Comparison of ENCODE assay signal across 9 cellular contexts in genomic region chr20:40797425-40797824, GRCh38.
DNase-seq lines count a peak whose midpoint lies in the region; ATAC-seq and TF ChIP-seq lines count a peak whose summit lies in the region.
"Had no signal": no experiment of that assay in that cellular context is flagged by ENCODE, and none has a peak within 500 bp of the region (broad histone marks: within the 10 kb centered on the region; RNA-seq: fewer than 3 reads in every experiment).

No MANE protein-coding gene starts in this region.

- H3K27me3 ChIP-seq in GM23338 (ENCODE audit: insufficient read depth): no peaks in the 10 kb centered on the region
- H3K27me3 ChIP-seq in WERI-Rb-1 (ENCODE audit: insufficient read depth, low read depth, severe bottlenecking): peaks cover 53% of the 10 kb centered on the region
- H3K27me3 ChIP-seq in uterus: no peaks in the 10 kb centered on the region
- H3K27me3 ChIP-seq: SJSA1 had no signal

- DNase-seq in COLO829 (ENCODE audit: low spot score): peak; percentile 26
- peak; percentile 76 for DNase-seq in GM23338 (ENCODE audit: low spot score)
- no peak for DNase-seq in WERI-Rb-1
- peak; percentile 9 for DNase-seq in kidney tubule cell (ENCODE audit: low spot score)
- DNase-seq in uterus: no peak
- DNase-seq in activated T-helper 1 cell treated with anti-CD3 and anti-CD28 coated beads, Interleukin-12 subunit alpha, Interleukin-12 subunit beta, Interleukin-2, Interleukin-4 antibody, amounts not matched to agents 30 ng/mL and 10 ng/mL and 1 ng/mL, durations not matched to agents 14 hours and 24 hours and 36 hours (ENCODE audit: low spot score): no peak

- H3K36me3 ChIP-seq in GM23338 (ENCODE audit: insufficient read depth) (no peaks in the 10 kb centered on the region), WERI-Rb-1 (no peaks in the 10 kb centered on the region), uterus (no peaks in the 10 kb centered on the region)
- H3K36me3 ChIP-seq: SJSA1 had no signal

- TF ChIP-seq POLR2A in uterus (IDR thresholded peaks at IDR 0.05): no peak

- H3K9me3 ChIP-seq in WERI-Rb-1 (ENCODE audit: severe bottlenecking): no peaks in the 10 kb centered on the region
- H3K9me3 ChIP-seq in uterus: no peaks in the 10 kb centered on the region
- H3K9me3 ChIP-seq: SJSA1 had no signal

- H3K9me2 ChIP-seq in GM23338 (ENCODE audit: insufficient read depth): peaks cover 13% of the 10 kb centered on the region

- no peak overlapping the region for H3K4me3 Mint-ChIP-seq in GM23338
- H3K4me3 Mint-ChIP-seq in activated T-helper 1 cell treated with anti-CD3 and anti-CD28 coated beads, Interleukin-12 subunit alpha, Interleukin-12 subunit beta, Interleukin-2, Interleukin-4 antibody, amounts not matched to agents 30 ng/mL and 10 ng/mL and 1 ng/mL, durations not matched to agents 14 hours and 24 hours and 36 hours: no peak overlapping the region

- no peaks in the 10 kb centered on the region for H3K9me3 Mint-ChIP-seq in GM23338
- H3K9me3 Mint-ChIP-seq in activated T-helper 1 cell treated with anti-CD3 and anti-CD28 coated beads, Interleukin-12 subunit alpha, Interleukin-12 subunit beta, Interleukin-2, Interleukin-4 antibody, amounts not matched to agents 30 ng/mL and 10 ng/mL and 1 ng/mL, durations not matched to agents 14 hours and 24 hours and 36 hours: no peaks in the 10 kb centered on the region

- no peaks in the 10 kb centered on the region for H3K79me2 ChIP-seq in GM23338 (replicated peaks; ENCODE audit: insufficient read depth)

- TF ChIP-seq CTCF in GM23338 (conservative IDR thresholded peaks at IDR 0.05; ENCODE audit: low read depth in 2 of 2): peak; percentile 64 to 73
- TF ChIP-seq CTCF in WERI-Rb-1 (IDR thresholded peaks at IDR 0.05; ENCODE audit: low read depth, low read length): peak; percentile 26; the same call in 1 of the 2 replicates
- TF ChIP-seq CTCF in uterus (IDR thresholded peaks at IDR 0.05): peak in 2 of 4 experiments; percentile 10 to 12

- H3K36me3 Mint-ChIP-seq in GM23338 (ENCODE audit: low read depth): no peaks in the 10 kb centered on the region
- no peaks in the 10 kb centered on the region for H3K36me3 Mint-ChIP-seq in activated T-helper 1 cell treated with anti-CD3 and anti-CD28 coated beads, Interleukin-12 subunit alpha, Interleukin-12 subunit beta, Interleukin-2, Interleukin-4 antibody, amounts not matched to agents 30 ng/mL and 10 ng/mL and 1 ng/mL, durations not matched to agents 14 hours and 24 hours and 36 hours (ENCODE audit: low read depth)

- peak; percentile 78 for ATAC-seq in GM23338
- no peak for ATAC-seq in GM21786 (IDR thresholded peaks at IDR 0.05; ENCODE audit: unreplicated experiment)
- no peak for ATAC-seq in HG03342 (IDR thresholded peaks at IDR 0.05; ENCODE audit: unreplicated experiment)

- no peak overlapping the region for H3K4me2 ChIP-seq in GM23338

- no peaks in the 10 kb centered on the region for H3F3A ChIP-seq in GM23338 (replicated peaks; ENCODE audit: low read depth)

- H3K27me3 Mint-ChIP-seq in GM23338 (ENCODE audit: insufficient read depth, low read depth, poor library complexity): no peaks in the 10 kb centered on the region
- peaks cover 15% of the 10 kb centered on the region for H3K27me3 Mint-ChIP-seq in activated T-helper 1 cell treated with anti-CD3 and anti-CD28 coated beads, Interleukin-12 subunit alpha, Interleukin-12 subunit beta, Interleukin-2, Interleukin-4 antibody, amounts not matched to agents 30 ng/mL and 10 ng/mL and 1 ng/mL, durations not matched to agents 14 hours and 24 hours and 36 hours (ENCODE audit: insufficient read depth)

- intact Hi-C loops in uterus (cut with DNase I; ENCODE audit: low total_unique reads): no loop called here
- intact Hi-C loops in activated T-helper 1 cell treated with anti-CD3 and anti-CD28 coated beads, Interleukin-12 subunit alpha, Interleukin-12 subunit beta, Interleukin-2, Interleukin-4 antibody, amounts not matched to agents 30 ng/mL and 10 ng/mL and 1 ng/mL, durations not matched to agents 14 hours and 24 hours and 36 hours (cut with micrococcal nuclease): loop anchor here (1.0 kb wide), 1 partner anchor 166 kb away; no protein-coding TSS in a partner anchor

- H3K4me3 ChIP-seq in GM23338 (no peak overlapping the region), WERI-Rb-1 (ENCODE audit: low read depth, low read length) (no peak overlapping the region), uterus (no peak overlapping the region)
- H3K4me3 ChIP-seq: SJSA1 had no signal

- H3K4me1 Mint-ChIP-seq in GM23338: no peaks in the 10 kb centered on the region
- H3K4me1 Mint-ChIP-seq in activated T-helper 1 cell treated with anti-CD3 and anti-CD28 coated beads, Interleukin-12 subunit alpha, Interleukin-12 subunit beta, Interleukin-2, Interleukin-4 antibody, amounts not matched to agents 30 ng/mL and 10 ng/mL and 1 ng/mL, durations not matched to agents 14 hours and 24 hours and 36 hours (ENCODE audit: low read depth): no peaks in the 10 kb centered on the region

- no peak overlapping the region for H2AFZ ChIP-seq in GM23338

- H4K20me1 ChIP-seq in GM23338 (replicated peaks; ENCODE audit: insufficient read depth): no peaks in the 10 kb centered on the region

- no peak overlapping the region for H3K27ac ChIP-seq in GM23338 (ENCODE audit: low read depth)
- no peak overlapping the region for H3K27ac ChIP-seq in WERI-Rb-1
- H3K27ac ChIP-seq in uterus: no peak overlapping the region
- H3K27ac ChIP-seq: SJSA1 had no signal

- H3K27ac Mint-ChIP-seq in GM23338: no peak overlapping the region
- H3K27ac Mint-ChIP-seq in activated T-helper 1 cell treated with anti-CD3 and anti-CD28 coated beads, Interleukin-12 subunit alpha, Interleukin-12 subunit beta, Interleukin-2, Interleukin-4 antibody, amounts not matched to agents 30 ng/mL and 10 ng/mL and 1 ng/mL, durations not matched to agents 14 hours and 24 hours and 36 hours: no peak overlapping the region

- H3K4me1 ChIP-seq in GM23338 (ENCODE audit: insufficient read depth) (no peaks in the 10 kb centered on the region), uterus (no peaks in the 10 kb centered on the region)
- H3K4me1 ChIP-seq: SJSA1 had no signal

TF ChIP-seq in GM23338, 12 proteins besides CTCF, POLR2A, EP300 and RAD21 (continues in another document):
- TF ChIP-seq EZH2phosphoT487 (IDR thresholded peaks at IDR 0.05; ENCODE audit: unreplicated experiment) (no peak), ETS1 (IDR thresholded peaks at IDR 0.05) (no peak), EZH2 (IDR thresholded peaks at IDR 0.05; ENCODE audit: low read depth, unreplicated experiment) (no peak)

Comparison
In these comparisons a context has a peak if more than half of its experiments do, and no peak if none do; other contexts are left out.
1. DNase-seq: peak in COLO829 (single experiment), GM23338 (single experiment) and kidney tubule cell (single experiment); none in WERI-Rb-1 (single experiment), uterus (0 of 2) and activated T-helper 1 cell treated with anti-CD3 and anti-CD28 coated beads, Interleukin-12 subunit alpha, Interleukin-12 subunit beta, Interleukin-2, Interleukin-4 antibody, amounts not matched to agents 30 ng/mL and 10 ng/mL and 1 ng/mL, durations not matched to agents 14 hours and 24 hours and 36 hours (single experiment).